28 cellular contexts compared by ENCODE assay signal in genomic region chr11:129543515-129544290, GRCh38.
"Had no signal": no experiment of that assay in that cellular context is flagged by ENCODE, and none has a peak within 500 bp of the region (broad histone marks: within the 10 kb centered on the region; RNA-seq: fewer than 3 reads in every experiment).

No MANE protein-coding gene starts in this region.

- FAIRE-seq: colon, endometrium, endothelial cell of umbilical vein, frontal cortex had no signal

- H3K9me3 ChIP-seq: colonic mucosa, gastrocnemius medialis had no signal

- DNase-seq: colonic mucosa; cortex of kidney; dermis blood vessel endothelial cell; dorsolateral prefrontal cortex; effector CD4-positive, alpha-beta T cell; effector CD8-positive, alpha-beta T cell; effector memory CD4-positive, alpha-beta T cell; effector memory CD8-positive, alpha-beta T cell; endodermal cell; erythroblast; esophagus squamous epithelium; foreskin fibroblast; foreskin keratinocyte; foreskin melanocyte; gastrocnemius medialis; glutamatergic neuron; head of caudate nucleus; heart left ventricle; heart right ventricle had no signal

- H3K27ac ChIP-seq: colonic mucosa, coronary artery, dorsolateral prefrontal cortex, epithelial cell of prostate, esophagus muscularis mucosa, esophagus squamous epithelium, foreskin keratinocyte, gastrocnemius medialis, gastroesophageal sphincter, heart left ventricle, heart right ventricle had no signal

- H3K27me3 ChIP-seq: colonic mucosa, esophagus muscularis mucosa, esophagus squamous epithelium, gastrocnemius medialis, gastroesophageal sphincter, heart left ventricle, heart right ventricle had no signal

- H3K4me1 ChIP-seq: colonic mucosa, esophagus muscularis mucosa, foreskin keratinocyte, gastrocnemius medialis, gastroesophageal sphincter, heart left ventricle, heart right ventricle had no signal

- H3K4me3 ChIP-seq: colonic mucosa, coronary artery, dorsolateral prefrontal cortex, esophagus muscularis mucosa, esophagus squamous epithelium, gastrocnemius medialis, gastroesophageal sphincter, heart left ventricle, heart right ventricle had no signal

- ATAC-seq: effector memory CD8-positive, alpha-beta T cell; esophagus mucosa; foreskin keratinocyte; gastrocnemius medialis; gastroesophageal sphincter; heart left ventricle; heart right ventricle had no signal

- H3K36me3 ChIP-seq: colonic mucosa, esophagus muscularis mucosa, esophagus squamous epithelium, gastrocnemius medialis, gastroesophageal sphincter, heart left ventricle, heart right ventricle had no signal
